8 cellular contexts compared by ENCODE assay signal in the genomic region with DNA sequence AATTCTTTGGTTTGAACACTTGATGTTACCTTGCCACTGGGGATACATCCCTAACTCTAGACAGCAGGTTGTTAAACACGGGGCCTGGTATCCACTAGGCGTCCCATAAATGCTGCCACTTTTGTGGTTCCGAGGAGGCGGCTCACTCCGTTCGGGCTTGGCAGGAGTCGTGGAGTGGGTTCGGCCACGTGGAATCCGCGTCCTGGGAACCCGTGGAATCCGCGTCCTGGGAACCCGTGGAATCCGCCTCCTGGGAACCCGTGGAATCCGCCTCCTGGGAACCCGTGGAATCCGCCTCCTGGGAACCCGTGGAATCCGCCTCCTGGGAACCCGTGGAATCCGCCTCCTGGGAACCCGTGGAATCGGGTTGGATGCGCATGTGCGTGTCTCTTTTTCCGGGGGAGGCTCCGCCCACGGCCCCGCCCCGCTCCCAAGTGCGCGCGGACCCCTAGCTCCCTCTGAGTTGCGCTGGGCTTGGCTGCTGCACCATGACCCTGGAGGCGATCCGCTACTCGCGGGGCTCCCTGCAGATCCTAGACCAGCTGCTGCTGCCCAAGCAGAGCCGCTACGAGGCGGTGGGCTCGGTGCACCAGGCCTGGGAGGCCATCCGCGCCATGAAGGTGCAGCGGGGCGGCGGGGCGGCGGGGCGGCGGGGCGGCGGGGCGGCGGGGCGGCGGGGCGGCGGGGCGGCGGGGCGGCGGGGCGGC. TPM values are rescaled to one million over a fixed set of nuclear protein-coding genes. Genes with fewer than 3 reads are reported as not detected.
DNase-seq lines count a peak whose midpoint lies in the region; ATAC-seq, FAIRE-seq and TF ChIP-seq lines count a peak whose summit lies in the region.

Gene MRI1, plus strand, starts transcription at position 422 of the 707 bp plus-strand sequence. Its CDS starts 67 bp downstream, at position 489.

- no peak for FAIRE-seq in HepG2 (lab: Jason Lieb, UNC)

- H3K36me3 ChIP-seq in Caco-2 (ENCODE audit: control insufficient read depth, insufficient read depth, low read length), result no peaks in the 10 kb centered on the region
- H3K36me3 ChIP-seq in HepG2 (replicated peaks in 1 of 2; ENCODE audit: control insufficient read depth in 1 of 2, insufficient read depth in 2 of 2, low read length in 2 of 2), result peaks cover 0 to 8% of the 10 kb centered on the region in 2 experiments; a peak in 2 of 5 replicates

- no peaks in the 10 kb centered on the region for H3K9me3 Mint-ChIP-seq in Caco-2 (ENCODE audit: unreplicated experiment)
- H3K9me3 Mint-ChIP-seq in HFFc6, result no peaks in the 10 kb centered on the region

- TF ChIP-seq CTCF in Caco-2 (IDR thresholded peaks at IDR 0.05; ENCODE audit: insufficient read depth in 1 of 2, low read depth in 1 of 2, low read length in 1 of 2, severe bottlenecking in 1 of 2, unreplicated experiment in 1 of 2) (no peak), HFFc6 (IDR thresholded peaks at IDR 0.05) (no peak), HepG2 (CRISPR knock-in tag; IDR thresholded peaks at IDR 0.05) (no peak; the same call in 1 of the 2 replicates)

- H3K4me2 ChIP-seq in HepG2 (ENCODE audit: low read depth, low read length), result peak within 1 kb of the TSS; percentile 98

- H3K27me3 Mint-ChIP-seq in Caco-2 (ENCODE audit: insufficient read depth, unreplicated experiment) (no peaks in the 10 kb centered on the region), HFFc6 (ENCODE audit: insufficient read depth) (no peaks in the 10 kb centered on the region; the same call in 1 of the 2 replicates)

- TF ChIP-seq RAD21 in HepG2 (CRISPR knock-in tag; IDR thresholded peaks at IDR 0.05), result no peak

- peak; percentile 76 for ATAC-seq in HepG2
- no peak for ATAC-seq in GM21825 (IDR thresholded peaks at IDR 0.05; ENCODE audit: unreplicated experiment)

- CTCF ChIA-PET in Caco-2 (lab: Charles Lee), result no interaction called here
- CTCF ChIA-PET in HepG2 (lab: Yijun Ruan, JAX; ENCODE audit: low intra/inter-chr PET ratio, low total read pairs), result no interaction called here

- H3K4me3 ChIP-seq in Caco-2 (ENCODE audit: low read depth, low read length), result peak within 1 kb of the TSS; percentile 58
- H3K4me3 ChIP-seq in HepG2 (replicated peaks in 1 of 3; ENCODE audit: insufficient read depth in 1 of 3, low read depth in 2 of 3, low read length in 3 of 3), result peak within 1 kb of the TSS; percentile 75 to 87 (median 76)

- peak; percentile 79 to 80 for DNase-seq in Caco-2
- DNase-seq in HFFc6, result peak; percentile 42
- DNase-seq in NCI-H446 treated with DMSO at 0.1 percent for 48 hours (lab: John Stamatoyannopoulos, UW), result peak; percentile 51
- peak; percentile 54 for DNase-seq in activated CD4-positive, alpha-beta T cell treated with anti-CD3 and anti-CD28 coated beads, Interleukin-2, amount 50 U/mL, for 1 hour
- DNase-seq in dermis microvascular lymphatic vessel endothelial cell (ENCODE audit: low read depth in 2 of 2), result peak; percentile 55 to 68
- peak; percentile 39 for DNase-seq in HepG2 (ENCODE audit: low spot score)
- peak; percentile 48 to 70 for DNase-seq in stimulated activated CD4-positive, alpha-beta T cell treated with anti-CD3 and anti-CD28 coated beads, Interleukin-2, amount 100 ng/mL, for 48 hours

- peak within 1 kb of the TSS; percentile 91 for H3K9ac ChIP-seq in HepG2 (ENCODE audit: insufficient read depth, low read depth, low read length)

- H3K36me3 Mint-ChIP-seq in Caco-2 (ENCODE audit: insufficient read depth, unreplicated experiment) (peaks cover 13% of the 10 kb centered on the region), HFFc6 (ENCODE audit: low read depth) (peaks cover 32% of the 10 kb centered on the region)

- in situ Hi-C loops in HepG2 (cut with HindIII; ENCODE audit: extremely low pct_ligation_motif_present, low pct_unique_long_range_greater_than_20kb), result loop anchor here (25.0 kb wide), 1 partner anchor 298 kb away; the partner anchor contains the start of genes MISP3 and PALM3

- 20% methylated on average over 20 of the region's 67 CpGs for WGBS in HepG2 (ENCODE audit: low lambda C conversion rate)

- H3K4me1 Mint-ChIP-seq in Caco-2 (ENCODE audit: low read depth, unreplicated experiment) (peaks cover 9% of the 10 kb centered on the region), HFFc6 (ENCODE audit: low read depth) (peaks cover 18% of the 10 kb centered on the region)

- H3K4me3 Mint-ChIP-seq in Caco-2 (ENCODE audit: unreplicated experiment) (peak within 1 kb of the TSS; percentile 80), HFFc6 (peak within 1 kb of the TSS; percentile 92)

- H3K27me3 ChIP-seq in Caco-2 (replicated peaks; ENCODE audit: control insufficient read depth, insufficient read depth, low read length), result no peaks in the 10 kb centered on the region
- H3K27me3 ChIP-seq in HepG2 (ENCODE audit: control insufficient read depth in 1 of 2, insufficient read depth in 2 of 2, low read length in 2 of 2), result no peaks in the 10 kb centered on the region

- H3K79me2 ChIP-seq in HepG2 (ENCODE audit: insufficient read depth, low read length), result peaks cover 7% of the 10 kb centered on the region

- no peaks in the 10 kb centered on the region for H4K20me1 ChIP-seq in HepG2 (ENCODE audit: insufficient read depth, low read length)

- no TSS peak for BruUV-seq in Caco-2 (replicated peaks; lab: Mats Ljungman, UMichigan)
- TSS peak; percentile 97 for BruUV-seq in HepG2 (replicated peaks; lab: Mats Ljungman, UMichigan)

- intact Hi-C loops in Caco-2 (cut with micrococcal nuclease; ENCODE audit: unreplicated experiment), result loop anchor here (1.0 kb wide), 1 partner anchor 33 kb away; no protein-coding TSS in a partner anchor
- intact Hi-C loops in HepG2 (cut with micrococcal nuclease; ENCODE audit: unreplicated experiment), result no loop called here

- peaks cover 4% of the 10 kb centered on the region; the same call in 1 of the 2 replicates for H3K4me1 ChIP-seq in Caco-2
- peaks cover 32% of the 10 kb centered on the region for H3K4me1 ChIP-seq in HepG2 (ENCODE audit: insufficient read depth, low read length)

- H3K9me3 ChIP-seq in Caco-2 (no peaks in the 10 kb centered on the region), HepG2 (ENCODE audit: low read length) (no peaks in the 10 kb centered on the region)

- POLR2A ChIA-PET in Caco-2 (lab: Charles Lee), result interaction anchor here (0.5 to 2.0 kb wide), 5 partner anchors 10 to 97 kb away, joined by 3 to 9 read pairs (median 5); partner anchors contain the start of genes C19orf53 and ZSWIM4
- POLR2A ChIA-PET in HepG2 (lab: Yijun Ruan, JAX), result interaction anchor here (0.9 to 2.1 kb wide), 6 partner anchors 10 to 98 kb away, joined by 3 to 21 read pairs (median 5); partner anchors contain the start of gene C19orf53

- peak; percentile 26 to 89; a peak in 3 of 4 replicates for TF ChIP-seq POLR2A in HepG2 (IDR thresholded peaks at IDR 0.05; ENCODE audit: insufficient read depth in 1 of 2, low read depth in 2 of 2, low read length in 2 of 2)

- TF ChIP-seq EP300 in HepG2 (IDR thresholded peaks at IDR 0.05; ENCODE audit: low read depth in 2 of 2, low read length in 2 of 2) (no peak), HepG2 (CRISPR knock-in tag; IDR thresholded peaks at IDR 0.05; ENCODE audit: borderline replicate concordance) (no peak)

- H2AFZ ChIP-seq in HepG2 (ENCODE audit: low read length), result no peak within 1 kb of the TSS

- peak within 1 kb of the TSS; percentile 57 for H3K27ac Mint-ChIP-seq in Caco-2 (ENCODE audit: unreplicated experiment)
- peak within 1 kb of the TSS; percentile 80 for H3K27ac Mint-ChIP-seq in HFFc6

- peak within 1 kb of the TSS; percentile 67 for H3K27ac ChIP-seq in HepG2 (ENCODE audit: extremely low read length, insufficient read depth, low read length)

TF ChIP-seq in HepG2, 621 proteins besides CTCF, POLR2A, EP300 and RAD21 (continues in another document):
- peak; percentile 98 for TF ChIP-seq ZKSCAN8 (CRISPR knock-in tag; IDR thresholded peaks at IDR 0.05; ENCODE audit: borderline replicate concordance)
- TF ChIP-seq MED13 (CRISPR knock-in tag; IDR thresholded peaks at IDR 0.05), result no peak
- no peak for TF ChIP-seq SOX6 (IDR thresholded peaks at IDR 0.05)
- no peak for TF ChIP-seq SOX6 (CRISPR knock-in tag; IDR thresholded peaks at IDR 0.05)

RNA-seq across cellular contexts. Expression of gene MRI1, which starts in this region (rescaled TPM):
- 23.3 and 25.7 TPM in 2 replicates for total RNA-seq in Caco-2 (2022)
- 10 to 100 TPM; 31.3 to 34.7 (median 31.8) TPM for total RNA-seq in HFFc6 (2021; fragmentation: NEBNext Ultra II Directional; extraction: Animal tissue kit (Norgen Biotek cat#: 25700))
- 20.4 and 24.5 TPM in 2 replicates for total RNA-seq in dermis microvascular lymphatic vessel endothelial cell
- total RNA-seq in HepG2 (2016; rRNA removed; fragmentation: Illumina TruSeq; extraction: Trizol), result 15.3 and 20.1 TPM in 2 replicates
- 2.2 and 3.3 TPM in 2 replicates for total RNA-seq in HepG2 (2016; cell fraction: cytosol; rRNA removed; fragmentation: Illumina TruSeq; extraction: Trizol; ENCODE audit: low read depth)
- 15.0 and 19.2 TPM in 2 replicates for total RNA-seq in HepG2 (2016; cell fraction: insoluble cytoplasmic fraction; rRNA removed; fragmentation: Illumina TruSeq; extraction: Trizol)
- 5.4 and 5.5 TPM in 2 replicates for total RNA-seq in HepG2 (2016; cell fraction: membrane; rRNA removed; fragmentation: Illumina TruSeq; extraction: Trizol)
- total RNA-seq in HepG2 (2016; cell fraction: nucleus; rRNA removed; fragmentation: Illumina TruSeq; extraction: Trizol), result 16.8 and 19.8 TPM in 2 replicates
- polyA plus RNA-seq in HepG2 (2011; rRNA removed), result 20.6 and 27.7 TPM in 2 replicates
- polyA plus RNA-seq in HepG2 (2011; cell fraction: cytosol; rRNA removed), result 11.3 and 15.1 TPM in 2 replicates
- 130 and 140 TPM in 2 replicates for polyA plus RNA-seq in HepG2 (2011; cell fraction: nucleus; rRNA removed)
- polyA plus RNA-seq in HepG2 (2012), result 9.3 and 11.3 TPM in 2 replicates
- polyA plus RNA-seq in HepG2 (2016; cell fraction: cytosol; fragmentation: Illumina TruSeq; extraction: Trizol; ENCODE audit: low read depth), result 2.0 and 2.1 TPM in 2 replicates
- polyA plus RNA-seq in HepG2 (2016; cell fraction: insoluble cytoplasmic fraction; fragmentation: Illumina TruSeq; extraction: Trizol; ENCODE audit: low read depth), result 14.4 and 15.2 TPM in 2 replicates
- polyA plus RNA-seq in HepG2 (2016; cell fraction: membrane; fragmentation: Illumina TruSeq; extraction: Trizol; ENCODE audit: low read depth), result 3.7 TPM in 2 replicates
- polyA plus RNA-seq in HepG2 (2016; cell fraction: nucleus; fragmentation: Illumina TruSeq; extraction: Trizol; ENCODE audit: insufficient read depth, low read depth), result 38.8 and 42.1 TPM in 2 replicates
- polyA minus RNA-seq in HepG2 (2011; rRNA and poly(A)+ RNA removed; ENCODE audit: low replicate concordance), result 31.0 and 50.1 TPM in 2 replicates
- polyA minus RNA-seq in HepG2 (2011; cell fraction: cytosol; rRNA and poly(A)+ RNA removed), result 12.0 and 12.5 TPM in 2 replicates
- polyA minus RNA-seq in HepG2 (2011; cell fraction: nucleus; rRNA and poly(A)+ RNA removed), result 12.9 and 13.9 TPM in 2 replicates
